In the genomic region with DNA sequence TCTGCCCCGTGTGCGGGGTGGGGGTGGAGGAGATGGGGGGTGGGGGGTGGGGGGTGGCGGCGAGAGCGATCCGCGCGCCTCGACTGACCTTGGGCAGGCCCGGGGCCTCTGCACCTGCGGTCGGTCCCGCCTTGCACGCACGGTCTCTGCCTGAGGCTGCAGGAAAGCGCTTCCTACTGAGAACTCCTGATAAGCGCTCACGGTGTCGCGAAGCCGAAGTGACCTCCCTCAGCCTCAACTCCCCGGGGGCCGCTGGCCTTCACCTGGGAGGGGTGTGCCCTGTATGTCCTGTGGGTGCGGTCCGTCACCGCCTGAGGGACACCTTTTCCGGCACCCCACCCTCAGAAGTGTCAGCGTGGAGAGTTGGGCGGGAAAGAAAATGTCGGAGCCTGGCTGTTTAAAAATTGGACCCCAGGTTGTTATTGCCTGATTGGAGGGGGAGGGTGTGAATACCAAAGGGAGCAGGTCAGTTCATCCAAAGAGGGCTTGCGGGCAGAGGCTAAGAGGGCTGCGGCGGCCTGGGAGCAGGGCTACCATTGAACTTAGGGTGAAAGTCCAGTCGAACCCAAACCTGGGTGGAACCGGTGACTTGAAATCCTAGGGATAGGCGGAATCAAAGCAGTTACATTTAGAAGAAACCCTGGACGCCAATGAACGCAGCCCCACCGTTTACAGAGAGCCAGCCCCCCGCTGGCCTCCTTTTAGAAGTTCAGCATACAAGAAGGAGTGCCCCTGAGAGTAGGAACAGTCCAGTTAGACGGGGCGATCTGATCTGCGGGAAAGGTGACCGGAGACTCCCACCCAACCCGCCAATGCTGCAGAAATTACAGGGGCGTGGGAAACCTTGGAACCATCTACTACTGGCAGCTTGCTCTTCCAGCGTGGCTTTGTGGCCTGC, we compare ENCODE assay signal across 10 cellular contexts. TPM values are rescaled to one million over a fixed set of nuclear protein-coding genes. Genes with fewer than 3 reads are reported as not detected.
DNase-seq lines count a peak whose midpoint lies in the region; ATAC-seq lines count a peak whose summit lies in the region.
"Had no signal": no experiment of that assay in that cellular context is flagged by ENCODE, and none has a peak within 500 bp of the region (broad histone marks: within the 10 kb centered on the region; RNA-seq: fewer than 3 reads in every experiment).

No MANE protein-coding gene starts in this region.

- intact Hi-C loops in activated T-helper 2 cell treated with anti-CD3 and anti-CD28 coated beads, Interferon-gamma antibody, Interleukin-2, Interleukin-4, amounts not matched to agents 10 μg/mL and 5 μg/mL and 100 μg/mL, durations not matched to agents 14 hours and 24 hours and 36 hours (cut with micrococcal nuclease) = loop anchor here (1.0 to 5.0 kb wide), 2 partner anchors 25 to 181 kb away; partner anchors contain the start of gene ZNF892

- H3K36me3 Mint-ChIP-seq in activated T-helper 2 cell treated with anti-CD3 and anti-CD28 coated beads, Interferon-gamma antibody, Interleukin-2, Interleukin-4, amounts not matched to agents 10 μg/mL and 5 μg/mL and 100 μg/mL, durations not matched to agents 14 hours and 24 hours and 36 hours (ENCODE audit: low read depth) = peaks cover 43% of the 10 kb centered on the region
- no peaks in the 10 kb centered on the region for H3K36me3 Mint-ChIP-seq in stimulated activated naive B cell treated with anti-CD40 and anti-IgM and Interleukin-4, amounts not matched to agents 10 μg/mL and 1 μg/mL and 100 μg/mL, for 72 hours

- H3K27me3 Mint-ChIP-seq in activated T-helper 2 cell treated with anti-CD3 and anti-CD28 coated beads, Interferon-gamma antibody, Interleukin-2, Interleukin-4, amounts not matched to agents 10 μg/mL and 5 μg/mL and 100 μg/mL, durations not matched to agents 14 hours and 24 hours and 36 hours (ENCODE audit: low read depth) = no peaks in the 10 kb centered on the region
- peaks cover 55 to 66% of the 10 kb centered on the region in 2 donors for H3K27me3 Mint-ChIP-seq in stimulated activated naive B cell treated with anti-CD40 and anti-IgM and Interleukin-4, amounts not matched to agents 10 μg/mL and 1 μg/mL and 100 μg/mL, for 72 hours

- peak; percentile 29 for DNase-seq in DMS79 treated with DMSO at 0.1 percent for 48 hours (lab: John Stamatoyannopoulos, UW)
- no peak for DNase-seq in DMS79 (lab: John Stamatoyannopoulos, UW)
- peak; percentile 32 for DNase-seq in activated T-helper 2 cell treated with anti-CD3 and anti-CD28 coated beads, Interferon-gamma antibody, Interleukin-2, Interleukin-4, amounts not matched to agents 10 μg/mL and 5 μg/mL and 100 μg/mL, durations not matched to agents 14 hours and 24 hours and 36 hours (ENCODE audit: low spot score)
- no peak for DNase-seq in stimulated activated naive B cell treated with anti-CD40 and anti-IgM and Interleukin-4, amounts not matched to agents 10 μg/mL and 1 μg/mL and 100 μg/mL, for 72 hours
- no peak for DNase-seq in NCI-H2196 (lab: John Stamatoyannopoulos, UW; ENCODE audit: unreplicated experiment)

- ATAC-seq in stimulated activated naive B cell treated with anti-CD40 and anti-IgM and Interleukin-4, amounts not matched to agents 10 μg/mL and 1 μg/mL and 100 μg/mL, for 72 hours (replicated peaks) = no peak
- ATAC-seq in GM18498 (IDR thresholded peaks at IDR 0.05; ENCODE audit: unreplicated experiment) = no peak
- ATAC-seq in GM21528 (IDR thresholded peaks at IDR 0.05; ENCODE audit: low FRiP score, unreplicated experiment) = no peak
- ATAC-seq: SK-N-SH treated with all-trans-retinoic acid at 6 μM for 48 hours had no signal

- no peaks in the 10 kb centered on the region for H3K9me3 ChIP-seq in iPS-18c (ENCODE audit: control insufficient read depth, insufficient read depth, low read length)
- H3K9me3 ChIP-seq: ascending aorta had no signal

- no peaks in the 10 kb centered on the region for H3K9me3 Mint-ChIP-seq in activated T-helper 2 cell treated with anti-CD3 and anti-CD28 coated beads, Interferon-gamma antibody, Interleukin-2, Interleukin-4, amounts not matched to agents 10 μg/mL and 5 μg/mL and 100 μg/mL, durations not matched to agents 14 hours and 24 hours and 36 hours
- H3K9me3 Mint-ChIP-seq in stimulated activated naive B cell treated with anti-CD40 and anti-IgM and Interleukin-4, amounts not matched to agents 10 μg/mL and 1 μg/mL and 100 μg/mL, for 72 hours = no peaks in the 10 kb centered on the region

- peak overlapping the region; percentile 99 for H3K4me3 Mint-ChIP-seq in activated T-helper 2 cell treated with anti-CD3 and anti-CD28 coated beads, Interferon-gamma antibody, Interleukin-2, Interleukin-4, amounts not matched to agents 10 μg/mL and 5 μg/mL and 100 μg/mL, durations not matched to agents 14 hours and 24 hours and 36 hours (ENCODE audit: low read depth)
- H3K4me3 Mint-ChIP-seq in stimulated activated naive B cell treated with anti-CD40 and anti-IgM and Interleukin-4, amounts not matched to agents 10 μg/mL and 1 μg/mL and 100 μg/mL, for 72 hours = peak overlapping the region; percentile 39 to 79

- H3K4me3 ChIP-seq in iPS-18c (ENCODE audit: insufficient read depth, low read depth, low read length) = peak overlapping the region; percentile 28

- H3K4me1 Mint-ChIP-seq in activated T-helper 2 cell treated with anti-CD3 and anti-CD28 coated beads, Interferon-gamma antibody, Interleukin-2, Interleukin-4, amounts not matched to agents 10 μg/mL and 5 μg/mL and 100 μg/mL, durations not matched to agents 14 hours and 24 hours and 36 hours (ENCODE audit: low read depth) = peaks cover 65% of the 10 kb centered on the region
- peaks cover 5 to 14% of the 10 kb centered on the region in 2 donors for H3K4me1 Mint-ChIP-seq in stimulated activated naive B cell treated with anti-CD40 and anti-IgM and Interleukin-4, amounts not matched to agents 10 μg/mL and 1 μg/mL and 100 μg/mL, for 72 hours

- peak overlapping the region; percentile 87 for H3K27ac Mint-ChIP-seq in activated T-helper 2 cell treated with anti-CD3 and anti-CD28 coated beads, Interferon-gamma antibody, Interleukin-2, Interleukin-4, amounts not matched to agents 10 μg/mL and 5 μg/mL and 100 μg/mL, durations not matched to agents 14 hours and 24 hours and 36 hours
- H3K27ac Mint-ChIP-seq in stimulated activated naive B cell treated with anti-CD40 and anti-IgM and Interleukin-4, amounts not matched to agents 10 μg/mL and 1 μg/mL and 100 μg/mL, for 72 hours = no peak overlapping the region

RNA-seq across cellular contexts. Expression of gene MAL, which starts 1.2 kb away (rescaled TPM):
- total RNA-seq in activated T-helper 2 cell treated with anti-CD3 and anti-CD28 coated beads, Interferon-gamma antibody, Interleukin-2, Interleukin-4, amounts not matched to agents 10 μg/mL and 5 μg/mL and 100 μg/mL, durations not matched to agents 14 hours and 24 hours and 36 hours = 101 and 117 TPM in 2 replicates
- total RNA-seq: ascending aorta had no signal

Comparison
In these comparisons a context has a peak if more than half of its experiments do, and no peak if none do; other contexts are left out.
1. DNase-seq: peak in DMS79 treated with DMSO at 0.1 percent for 48 hours (single experiment) and activated T-helper 2 cell treated with anti-CD3 and anti-CD28 coated beads, Interferon-gamma antibody, Interleukin-2, Interleukin-4, amounts not matched to agents 10 μg/mL and 5 μg/mL and 100 μg/mL, durations not matched to agents 14 hours and 24 hours and 36 hours (single experiment); none in DMS79 (single experiment), stimulated activated naive B cell treated with anti-CD40 and anti-IgM and Interleukin-4, amounts not matched to agents 10 μg/mL and 1 μg/mL and 100 μg/mL, for 72 hours (single experiment) and NCI-H2196 (single experiment).